In genomic region chr4:81173213-81173612, GRCh38 we compare ENCODE assay signal across 29 cellular contexts. TPM values are rescaled to one million over a fixed set of nuclear protein-coding genes. Genes with fewer than 3 reads are reported as not detected.
"Had no signal": no experiment of that assay in that cellular context is flagged by ENCODE, and none has a peak within 500 bp of the region (broad histone marks: within the 10 kb centered on the region; RNA-seq: fewer than 3 reads in every experiment).

No MANE protein-coding gene starts in this region.

- H3K4me1 Mint-ChIP-seq: activated naive CD8-positive, alpha-beta T cell treated with anti-CD3 and anti-CD28 coated beads, Interleukin-2, amount 10 ng/mL, durations not matched to agents 7 days and 5 days; endodermal cell; mesothelial cell of epicardium; naive thymus-derived CD8-positive, alpha-beta T cell; neural progenitor cell; stimulated activated memory B cell treated with anti-CD40 and anti-IgM and Interleukin-4, amounts not matched to agents 10 μg/mL and 1 μg/mL and 100 μg/mL, for 72 hours; WTC11 had no signal

- FAIRE-seq: keratinocyte, TTC549 had no signal

- H3K4me3 Mint-ChIP-seq: activated naive CD4-positive, alpha-beta T cell treated with anti-CD3 and anti-CD28 coated beads for 36 hours; activated naive CD8-positive, alpha-beta T cell treated with anti-CD3 and anti-CD28 coated beads, Interleukin-2, amount 10 ng/mL, durations not matched to agents 7 days and 5 days; activated T-cell treated with anti-CD3 and anti-CD28 coated beads, Interleukin-2, amount 50 U/mL, for 4 hours; endodermal cell; mesothelial cell of epicardium; naive thymus-derived CD8-positive, alpha-beta T cell; neural progenitor cell; stimulated activated memory B cell treated with anti-CD40 and anti-IgM and Interleukin-4, amounts not matched to agents 10 μg/mL and 1 μg/mL and 100 μg/mL, for 72 hours; WTC11 had no signal

- H3K27ac ChIP-seq: epithelial cell of prostate, gastroesophageal sphincter, heart left ventricle, neural progenitor cell, right lobe of liver, testis, uterus had no signal

- H3K4me1 ChIP-seq: gastroesophageal sphincter, heart left ventricle, neural progenitor cell, right lobe of liver, testis, uterus had no signal

- H3K9me3 Mint-ChIP-seq: activated naive CD4-positive, alpha-beta T cell treated with anti-CD3 and anti-CD28 coated beads for 36 hours; activated naive CD8-positive, alpha-beta T cell treated with anti-CD3 and anti-CD28 coated beads, Interleukin-2, amount 10 ng/mL, durations not matched to agents 7 days and 5 days; activated T-cell treated with anti-CD3 and anti-CD28 coated beads, Interleukin-2, amount 50 U/mL, for 4 hours; neural progenitor cell had no signal

- ATAC-seq: activated T-cell treated with anti-CD3 and anti-CD28 coated beads, Interleukin-2, amount 50 U/mL, for 4 hours; gastroesophageal sphincter; heart left ventricle; left lobe of liver; naive thymus-derived CD8-positive, alpha-beta T cell; right lobe of liver; stimulated activated memory B cell treated with anti-CD40 and anti-IgM and Interleukin-4, amounts not matched to agents 10 μg/mL and 1 μg/mL and 100 μg/mL, for 72 hours; WTC11 had no signal

- H3K27ac Mint-ChIP-seq: activated naive CD4-positive, alpha-beta T cell treated with anti-CD3 and anti-CD28 coated beads for 36 hours; activated naive CD8-positive, alpha-beta T cell treated with anti-CD3 and anti-CD28 coated beads, Interleukin-2, amount 10 ng/mL, durations not matched to agents 7 days and 5 days; endodermal cell; mesothelial cell of epicardium; naive thymus-derived CD8-positive, alpha-beta T cell; neural progenitor cell; stimulated activated memory B cell treated with anti-CD40 and anti-IgM and Interleukin-4, amounts not matched to agents 10 μg/mL and 1 μg/mL and 100 μg/mL, for 72 hours; WTC11 had no signal

- H3K36me3 Mint-ChIP-seq: activated naive CD8-positive, alpha-beta T cell treated with anti-CD3 and anti-CD28 coated beads, Interleukin-2, amount 10 ng/mL, durations not matched to agents 7 days and 5 days; mesothelial cell of epicardium; naive thymus-derived CD8-positive, alpha-beta T cell; neural progenitor cell; stimulated activated memory B cell treated with anti-CD40 and anti-IgM and Interleukin-4, amounts not matched to agents 10 μg/mL and 1 μg/mL and 100 μg/mL, for 72 hours; WTC11 had no signal

- H3K4me2 ChIP-seq: neural progenitor cell, smooth muscle cell had no signal

- H3K4me3 ChIP-seq: gastroesophageal sphincter, heart left ventricle, lung, neural progenitor cell, right lobe of liver, smooth muscle cell, testis, uterus had no signal

- H3K9me3 ChIP-seq: gastroesophageal sphincter, right lobe of liver, testis, uterus had no signal

- DNase-seq: activated CD8-positive, alpha-beta memory T cell treated with anti-CD3 and anti-CD28 coated beads for 24 hours; activated CD8-positive, alpha-beta memory T cell treated with anti-CD3 and anti-CD28 coated beads, Interleukin-2, amount 50 U/mL, for 4 hours; activated naive CD4-positive, alpha-beta T cell treated with anti-CD3 and anti-CD28 coated beads for 36 hours; activated naive CD8-positive, alpha-beta T cell treated with anti-CD3 and anti-CD28 coated beads, Interleukin-2, amount 10 ng/mL, durations not matched to agents 7 days and 5 days; activated T-cell treated with anti-CD3 and anti-CD28 coated beads, Interleukin-2, amount 50 U/mL, for 4 hours; amniotic stem cell; cerebellar nuclear complex; cortex of kidney; endodermal cell; heart left ventricle; naive thymus-derived CD8-positive, alpha-beta T cell; posterior cingulate gyrus; right lobe of liver; stimulated activated CD4-positive, alpha-beta T cell treated with anti-CD3 and anti-CD28 coated beads, Interleukin-15, amount 100 ng/mL, for 24 hours; T-helper 1 cell; testis; trophoblast cell; uterus had no signal

RNA-seq across cellular contexts. Expression of gene PRKG2, which starts 41.8 kb away (rescaled TPM):
- total RNA-seq: left lobe of liver had no signal
- polyA plus RNA-seq: smooth muscle cell had no signal
